15 cellular contexts compared by ENCODE assay signal in the genomic region with DNA sequence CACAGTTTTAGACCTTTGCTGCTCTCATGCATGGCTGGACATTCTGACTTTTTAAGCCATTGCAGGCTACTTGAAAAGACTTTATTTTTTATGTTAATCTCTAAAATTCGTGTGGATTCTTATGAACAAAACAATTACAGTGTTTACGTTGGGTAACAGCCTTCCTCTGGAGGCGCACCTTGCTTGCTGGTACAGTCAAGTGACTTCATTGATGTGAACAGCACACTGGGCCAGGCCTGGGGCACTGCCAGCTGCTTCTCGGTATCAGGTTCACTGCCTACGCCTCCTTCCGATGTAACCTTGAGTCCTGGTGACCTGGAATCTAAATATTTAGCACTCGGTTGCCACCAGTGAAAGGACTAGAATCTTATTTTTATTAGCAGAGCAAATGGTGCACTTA. TPM values are rescaled to one million over a fixed set of nuclear protein-coding genes. Genes with fewer than 3 reads are reported as not detected.
DNase-seq lines count a peak whose midpoint lies in the region; ATAC-seq, FAIRE-seq and TF ChIP-seq lines count a peak whose summit lies in the region.
"Had no signal": no experiment of that assay in that cellular context is flagged by ENCODE, and none has a peak within 500 bp of the region (broad histone marks: within the 10 kb centered on the region; RNA-seq: fewer than 3 reads in every experiment).

No MANE protein-coding gene starts in this region.

- FAIRE-seq in astrocyte (lab: Jason Lieb, UNC): no peak
- FAIRE-seq: G401.6 had no signal

- H3K4me1 Mint-ChIP-seq in Calu3 (ENCODE audit: low read depth, unreplicated experiment) (peaks cover 28% of the 10 kb centered on the region), astrocyte (ENCODE audit: low read depth, unreplicated experiment) (peaks cover 25% of the 10 kb centered on the region)

- H2AFZ ChIP-seq in astrocyte (ENCODE audit: low read depth, low read length) (peak overlapping the region; percentile 19), osteoblast (ENCODE audit: low read length) (no peak overlapping the region)

- H3K36me3 ChIP-seq in astrocyte (ENCODE audit: insufficient read depth, low read length): no peaks in the 10 kb centered on the region
- no peaks in the 10 kb centered on the region for H3K36me3 ChIP-seq in osteoblast (ENCODE audit: insufficient read depth, low read length)
- H3K36me3 ChIP-seq in right lobe of liver: no peaks in the 10 kb centered on the region
- H3K36me3 ChIP-seq: esophagus squamous epithelium, uterus had no signal

- H3K4me3 ChIP-seq in astrocyte (ENCODE audit: insufficient read depth, low read depth, low read length): no peak overlapping the region
- no peak overlapping the region for H3K4me3 ChIP-seq in osteoblast (ENCODE audit: insufficient read depth, low read length)
- H3K4me3 ChIP-seq in right lobe of liver: no peak overlapping the region
- H3K4me3 ChIP-seq: uterus had no signal

- no peak overlapping the region for H3K4me3 Mint-ChIP-seq in Calu3 (ENCODE audit: low read depth, unreplicated experiment)
- no peak overlapping the region for H3K4me3 Mint-ChIP-seq in astrocyte (ENCODE audit: unreplicated experiment)
- H3K4me3 Mint-ChIP-seq: natural killer cell had no signal

- peak overlapping the region; percentile 10 for H3K9ac ChIP-seq in astrocyte (ENCODE audit: low read length)

- H3K36me3 Mint-ChIP-seq in Calu3 (ENCODE audit: insufficient read depth, unreplicated experiment) (peaks cover 7% of the 10 kb centered on the region), astrocyte (ENCODE audit: low read depth, unreplicated experiment) (no peaks in the 10 kb centered on the region)
- H3K36me3 Mint-ChIP-seq: natural killer cell had no signal

- intact Hi-C loops in Calu3 (cut with micrococcal nuclease; ENCODE audit: unreplicated experiment) (no loop called here), right lobe of liver (cut with DNase I) (no loop called here)

- BruUV-seq in Calu3 (replicated peaks; lab: Mats Ljungman, UMichigan): no TSS peak

- H3K9me3 ChIP-seq in astrocyte (ENCODE audit: insufficient read depth, low read depth, low read length) (no peaks in the 10 kb centered on the region), osteoblast (ENCODE audit: low read depth, low read length) (no peaks in the 10 kb centered on the region), right lobe of liver (no peaks in the 10 kb centered on the region)
- H3K9me3 ChIP-seq: esophagus squamous epithelium, uterus had no signal

- ATAC-seq in GM21619 (IDR thresholded peaks at IDR 0.05; ENCODE audit: unreplicated experiment) (no peak), right lobe of liver (no peak)
- ATAC-seq: natural killer cell had no signal

- no peaks in the 10 kb centered on the region for H3K79me2 ChIP-seq in astrocyte (ENCODE audit: insufficient read depth, low read length)
- H3K79me2 ChIP-seq in osteoblast (ENCODE audit: insufficient read depth, low read length): no peaks in the 10 kb centered on the region

- TF ChIP-seq POLR2A in right lobe of liver (IDR thresholded peaks at IDR 0.05): no peak

- H3K4me2 ChIP-seq in astrocyte (ENCODE audit: low read length) (no peak overlapping the region), osteoblast (ENCODE audit: insufficient read depth, low read length) (no peak overlapping the region)

- H3K27ac Mint-ChIP-seq in Calu3 (ENCODE audit: unreplicated experiment): no peak overlapping the region
- H3K27ac Mint-ChIP-seq in astrocyte (ENCODE audit: unreplicated experiment): peak overlapping the region; percentile 87
- H3K27ac Mint-ChIP-seq: natural killer cell had no signal

- CTCF ChIA-PET in Calu3 (lab: Charles Lee): interaction anchor here (1.1 kb wide), 1 partner anchor 35 kb away, joined by 3 read pairs; no protein-coding TSS in a partner anchor

- no peak for TF ChIP-seq CTCF in Calu3 (IDR thresholded peaks at IDR 0.05; ENCODE audit: unreplicated experiment)
- TF ChIP-seq CTCF in astrocyte (IDR thresholded peaks at IDR 0.05; ENCODE audit: insufficient read depth, low read depth, low read length): no peak
- TF ChIP-seq CTCF in osteoblast (IDR thresholded peaks at IDR 0.05; ENCODE audit: extremely low read depth, low read depth, low read length): no peak
- TF ChIP-seq CTCF in GM13976 (IDR thresholded peaks at IDR 0.05; ENCODE audit: borderline replicate concordance, control extremely low read depth, extremely low read depth, insufficient read depth, missing control alignments): no peak
- no peak for TF ChIP-seq CTCF in right lobe of liver (IDR thresholded peaks at IDR 0.05)

- DNase-seq in Calu3 (peak; percentile 22), M059J (ENCODE audit: low read depth) (peak; percentile 63), astrocyte (ENCODE audit: low read depth) (no peak), osteoblast (ENCODE audit: insufficient read length, low spot score, missing footprints) (no peak), Ammon's horn (ENCODE audit: low spot score) (no peak), GM13976 (ENCODE audit: low spot score) (no peak), right lobe of liver (no peak)
- DNase-seq: activated CD4-positive, alpha-beta T cell treated with anti-CD3 and anti-CD28 coated beads for 48 hours; esophagus squamous epithelium; natural killer cell; stimulated activated CD4-positive, alpha-beta T cell treated with anti-CD3 and anti-CD28 coated beads, Interleukin-12 subunit alpha, Interleukin-12 subunit beta, amount 100 ng/mL, for 4 hours; uterus had no signal

- H3K27me3 ChIP-seq in astrocyte (ENCODE audit: insufficient read depth, low read length) (no peaks in the 10 kb centered on the region), osteoblast (ENCODE audit: insufficient read depth, low read length) (no peaks in the 10 kb centered on the region), right lobe of liver (no peaks in the 10 kb centered on the region)
- H3K27me3 ChIP-seq: uterus had no signal

- H4K20me1 ChIP-seq in astrocyte (ENCODE audit: insufficient read depth, low read length) (no peaks in the 10 kb centered on the region), osteoblast (ENCODE audit: insufficient read depth, low read length) (no peaks in the 10 kb centered on the region)

- 68% methylated on average over 7 of the region's 7 CpGs for WGBS in right lobe of liver (ENCODE audit: insufficient coverage, low coverage, low lambda C conversion rate, missing lambda C conversion rate)

- H3K27ac ChIP-seq in astrocyte (ENCODE audit: low read depth, low read length) (peak overlapping the region; percentile 92), osteoblast (ENCODE audit: low read depth, low read length) (peak overlapping the region; percentile 77), right lobe of liver (no peak overlapping the region)

- H3K27me3 Mint-ChIP-seq in Calu3 (ENCODE audit: unreplicated experiment) (no peaks in the 10 kb centered on the region), astrocyte (ENCODE audit: low read depth, unreplicated experiment) (peaks cover 4% of the 10 kb centered on the region)

- peaks cover 4% of the 10 kb centered on the region for H3K9me3 Mint-ChIP-seq in Calu3 (ENCODE audit: low read depth, unreplicated experiment)
- H3K9me3 Mint-ChIP-seq in astrocyte (ENCODE audit: unreplicated experiment): peaks cover 4% of the 10 kb centered on the region

- in situ Hi-C loops in GM13976 (cut with MboI; ENCODE audit: low sequenced_read_pairs, unreplicated experiment): no loop called here

- H3K4me1 ChIP-seq in astrocyte (ENCODE audit: insufficient read depth, low read length) (peaks cover 40% of the 10 kb centered on the region), osteoblast (ENCODE audit: insufficient read depth, low read length) (peaks cover 31% of the 10 kb centered on the region), right lobe of liver (no peaks in the 10 kb centered on the region)
- H3K4me1 ChIP-seq: uterus had no signal

RNA-seq across cellular contexts. Expression of gene MARCHF10, which starts 27.8 kb away (rescaled TPM):
- total RNA-seq in Calu3 (2022) (not detected in 2 replicates), astrocyte (not detected in 2 replicates), osteoblast (under 0.01 TPM in 1 of 2 replicates, not detected in the other), right lobe of liver (not detected)
- total RNA-seq in M059J (2014; rRNA removed; shearing (Covaris generic)): 0.05 TPM in 1 of 2 replicates, not detected in the other
- total RNA-seq: esophagus squamous epithelium; T-helper 1 cell treated with Interleukin-12 subunit alpha and Interleukin-12 subunit beta and Interleukin-4 antibody, amounts not matched to agents 30 ng/mL and 1 ng/mL, for 36 hours had no signal

Comparison
In these comparisons a context has a peak if more than half of its experiments do, and no peak if none do; other contexts are left out.
1. DNase-seq: peak in Calu3 (single experiment) and M059J (single experiment); none in astrocyte (single experiment), osteoblast (single experiment), Ammon's horn (single experiment), GM13976 (single experiment) and right lobe of liver (0 of 3).
2. H3K27ac ChIP-seq: peak in astrocyte (single experiment) and osteoblast (single experiment); none in right lobe of liver (0 of 3).